11 cellular contexts compared by ENCODE assay signal in the genomic region with DNA sequence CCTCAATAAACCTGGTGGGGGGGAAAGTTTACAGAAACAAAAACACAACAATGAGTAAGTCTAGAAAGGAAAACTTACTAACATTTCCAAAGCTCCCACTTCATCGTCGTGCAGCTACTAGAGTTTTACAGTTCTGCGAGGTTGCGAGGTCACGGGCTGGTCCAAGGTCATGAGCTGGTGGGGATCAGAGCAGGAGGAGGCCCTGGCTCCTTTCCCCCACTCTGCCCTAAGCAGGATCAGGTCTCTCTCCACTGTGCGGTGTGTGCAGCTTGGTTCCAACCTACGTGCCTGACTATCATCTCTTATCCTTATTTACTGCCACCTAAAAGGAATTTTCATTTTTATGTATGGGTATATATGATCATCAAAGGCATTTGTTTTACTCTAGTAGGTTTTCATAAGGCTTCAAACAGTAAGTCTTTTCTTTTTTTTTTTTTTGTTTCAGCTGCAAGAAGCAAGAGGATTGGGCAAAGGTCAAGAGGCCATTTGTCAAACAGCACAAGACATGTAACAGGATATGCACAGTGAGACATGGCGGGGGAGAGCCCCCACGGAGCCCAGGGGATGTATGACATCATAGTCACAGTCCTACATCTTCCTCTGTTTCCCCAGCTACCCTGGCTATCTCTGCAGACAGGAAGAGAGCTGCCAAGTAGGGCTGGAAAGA.
DNase-seq lines count a peak whose midpoint lies in the region; ATAC-seq, FAIRE-seq and TF ChIP-seq lines count a peak whose summit lies in the region.
"Had no signal": no experiment of that assay in that cellular context is flagged by ENCODE, and none has a peak within 500 bp of the region (broad histone marks: within the 10 kb centered on the region; RNA-seq: fewer than 3 reads in every experiment).

No MANE protein-coding gene starts in this region.

- H3K27ac ChIP-seq in HepG2 (ENCODE audit: extremely low read length, insufficient read depth, low read length) (no peak overlapping the region), psoas muscle (no peak overlapping the region)
- H3K27ac ChIP-seq in CD8-positive, alpha-beta T cell (ENCODE audit: low read depth, low read length) = no peak overlapping the region
- H3K27ac ChIP-seq: upper lobe of left lung had no signal

- H3K4me3 ChIP-seq in HepG2 (replicated peaks in 1 of 3; ENCODE audit: insufficient read depth in 1 of 3, low read depth in 2 of 3, low read length in 3 of 3) (no peak overlapping the region), psoas muscle (no peak overlapping the region)
- H3K4me3 ChIP-seq in CD8-positive, alpha-beta T cell (ENCODE audit: low read depth, low read length) = no peak overlapping the region
- H3K4me3 ChIP-seq: upper lobe of left lung had no signal

- no peaks in the 10 kb centered on the region for H3K27me3 Mint-ChIP-seq in CD8-positive, alpha-beta T cell (ENCODE audit: low read depth)

- no peak overlapping the region for H3K27ac Mint-ChIP-seq in CD8-positive, alpha-beta T cell
- H3K27ac Mint-ChIP-seq: activated naive CD4-positive, alpha-beta T cell treated with anti-CD3 and anti-CD28 coated beads, Interleukin-2, amount 10 ng/mL, durations not matched to agents 7 days and 5 days had no signal

- H3K4me1 ChIP-seq in HepG2 (ENCODE audit: insufficient read depth, low read length) = peaks cover 9% of the 10 kb centered on the region
- no peaks in the 10 kb centered on the region for H3K4me1 ChIP-seq in CD8-positive, alpha-beta T cell (ENCODE audit: insufficient read depth, low read length)
- H3K4me1 ChIP-seq in psoas muscle = no peaks in the 10 kb centered on the region
- H3K4me1 ChIP-seq: upper lobe of left lung had no signal

- TF ChIP-seq CTCF in HepG2 (CRISPR knock-in tag; IDR thresholded peaks at IDR 0.05) (no peak), psoas muscle (IDR thresholded peaks at IDR 0.05) (no peak)
- no peak for TF ChIP-seq CTCF in CD8-positive, alpha-beta T cell (IDR thresholded peaks at IDR 0.05)

- no peaks in the 10 kb centered on the region for H3K79me2 ChIP-seq in HepG2 (ENCODE audit: insufficient read depth, low read length)

- H3K9ac ChIP-seq in HepG2 (ENCODE audit: insufficient read depth, low read depth, low read length) = no peak overlapping the region

- H3K27me3 ChIP-seq in HepG2 (ENCODE audit: control insufficient read depth in 1 of 2, insufficient read depth in 2 of 2, low read length in 2 of 2) (0 out of 5 replicates have a peak, but pooled peaks cover 0 to 1% of the 10 kb centered on the region in 2 experiments), psoas muscle (ENCODE audit: insufficient read depth in 3 of 3, low read length in 2 of 3) (no peaks in the 10 kb centered on the region)
- H3K27me3 ChIP-seq in CD8-positive, alpha-beta T cell (ENCODE audit: insufficient read depth, low read length) = no peaks in the 10 kb centered on the region
- H3K27me3 ChIP-seq: upper lobe of left lung had no signal

- POLR2A ChIA-PET in HepG2 (lab: Yijun Ruan, JAX) = no interaction called here
- POLR2A ChIA-PET in CD8-positive, alpha-beta T cell (lab: Charles Lee) = no interaction called here

- WGBS in HepG2 (ENCODE audit: low lambda C conversion rate) = 4% methylated on average over 6 of the region's 9 CpGs
- WGBS in psoas muscle, 3 donors = 64 to 72% (median 72%) methylated on average over 9 of the region's 9 CpGs

- no peak for TF ChIP-seq POLR2A in HepG2 (IDR thresholded peaks at IDR 0.05; ENCODE audit: insufficient read depth in 1 of 2, low read depth in 2 of 2, low read length in 2 of 2)

- TF ChIP-seq RAD21 in HepG2 (CRISPR knock-in tag; IDR thresholded peaks at IDR 0.05) = no peak

- DNase-seq in Daoy (ENCODE audit: low read depth) = peak; percentile 17
- peak; percentile 23 for DNase-seq in RCC 7860 (ENCODE audit: low spot score)
- DNase-seq in HepG2 (ENCODE audit: low spot score) = no peak
- no peak for DNase-seq in CD8-positive, alpha-beta T cell
- no peak for DNase-seq in activated CD4-positive, CD25-positive, alpha-beta regulatory T cell (lab: John Stamatoyannopoulos, UW)
- no peak for DNase-seq in psoas muscle
- DNase-seq: activated naive CD4-positive, alpha-beta T cell treated with anti-CD3 and anti-CD28 coated beads, Interleukin-2, amount 10 ng/mL, durations not matched to agents 7 days and 5 days; retina; upper lobe of left lung had no signal

- CTCF ChIA-PET in HepG2 (lab: Yijun Ruan, JAX; ENCODE audit: low intra/inter-chr PET ratio, low total read pairs) = no interaction called here
- CTCF ChIA-PET in CD8-positive, alpha-beta T cell (lab: Charles Lee) = interaction anchor here (0.7 kb wide), 1 partner anchor 57 kb away, joined by 5 read pairs; no protein-coding TSS in a partner anchor

- no peak overlapping the region for H3K4me3 Mint-ChIP-seq in CD8-positive, alpha-beta T cell
- H3K4me3 Mint-ChIP-seq: activated naive CD4-positive, alpha-beta T cell treated with anti-CD3 and anti-CD28 coated beads, Interleukin-2, amount 10 ng/mL, durations not matched to agents 7 days and 5 days had no signal

- FAIRE-seq in RCC 7860 (lab: Jason Lieb, UNC) = no peak
- no peak for FAIRE-seq in HepG2 (lab: Jason Lieb, UNC)
- FAIRE-seq: D721Med had no signal

- H3K9me3 Mint-ChIP-seq in CD8-positive, alpha-beta T cell = no peaks in the 10 kb centered on the region
- H3K9me3 Mint-ChIP-seq: activated naive CD4-positive, alpha-beta T cell treated with anti-CD3 and anti-CD28 coated beads, Interleukin-2, amount 10 ng/mL, durations not matched to agents 7 days and 5 days had no signal

- H3K4me1 Mint-ChIP-seq in CD8-positive, alpha-beta T cell (ENCODE audit: low read depth) = no peaks in the 10 kb centered on the region

- H3K4me2 ChIP-seq in HepG2 (ENCODE audit: low read depth, low read length) = no peak overlapping the region; the same call in 1 of the 2 replicates

- no peaks in the 10 kb centered on the region for H3K36me3 Mint-ChIP-seq in CD8-positive, alpha-beta T cell
- H3K36me3 Mint-ChIP-seq: activated naive CD4-positive, alpha-beta T cell treated with anti-CD3 and anti-CD28 coated beads, Interleukin-2, amount 10 ng/mL, durations not matched to agents 7 days and 5 days had no signal

- ATAC-seq in GM19023 (IDR thresholded peaks at IDR 0.05; ENCODE audit: unreplicated experiment) (peak; percentile 74), HepG2 (peak; percentile 56; the same call in 2 of the 3 replicates), psoas muscle (no peak)
- ATAC-seq in CD8-positive, alpha-beta T cell = no peak

- no peaks in the 10 kb centered on the region for H3K36me3 ChIP-seq in HepG2 (replicated peaks in 1 of 2; ENCODE audit: control insufficient read depth in 1 of 2, insufficient read depth in 2 of 2, low read length in 2 of 2)
- H3K36me3 ChIP-seq in CD8-positive, alpha-beta T cell (ENCODE audit: insufficient read depth, low read length) = no peaks in the 10 kb centered on the region
- no peaks in the 10 kb centered on the region for H3K36me3 ChIP-seq in psoas muscle (ENCODE audit: insufficient read depth in 1 of 2, low read depth in 1 of 2)
- H3K36me3 ChIP-seq: upper lobe of left lung had no signal

- H4K20me1 ChIP-seq in HepG2 (ENCODE audit: insufficient read depth, low read length) = no peaks in the 10 kb centered on the region

- no TSS peak for BruUV-seq in HepG2 (replicated peaks; lab: Mats Ljungman, UMichigan)

- no peak overlapping the region for H2AFZ ChIP-seq in HepG2 (ENCODE audit: low read length)

- in situ Hi-C loops in HepG2 (cut with HindIII; ENCODE audit: extremely low pct_ligation_motif_present, low pct_unique_long_range_greater_than_20kb) = no loop called here

- no peaks in the 10 kb centered on the region for H3K9me3 ChIP-seq in HepG2 (ENCODE audit: low read length)
- H3K9me3 ChIP-seq in CD8-positive, alpha-beta T cell (ENCODE audit: low read length) = no peaks in the 10 kb centered on the region
- H3K9me3 ChIP-seq in psoas muscle = no peaks in the 10 kb centered on the region
- H3K9me3 ChIP-seq: upper lobe of left lung had no signal

- intact Hi-C loops in HepG2 (cut with micrococcal nuclease; ENCODE audit: unreplicated experiment) (no loop called here), psoas muscle (cut with DNase I) (no loop called here)
- intact Hi-C loops in CD8-positive, alpha-beta T cell (cut with DNase I, micrococcal nuclease) = no loop called here

- TF ChIP-seq EP300 in HepG2 (IDR thresholded peaks at IDR 0.05; ENCODE audit: low read depth in 2 of 2, low read length in 2 of 2) (no peak), HepG2 (CRISPR knock-in tag; IDR thresholded peaks at IDR 0.05; ENCODE audit: borderline replicate concordance) (no peak)

TF ChIP-seq in HepG2, 621 proteins besides CTCF, POLR2A, EP300 and RAD21:
- 0 out of 2 replicates have a peak, but pooled peaks have one; percentile 13 for TF ChIP-seq ATF7 (IDR thresholded peaks at IDR 0.05)
- TF ChIP-seq ATF7 (CRISPR knock-in tag; IDR thresholded peaks at IDR 0.05) = no peak
- TF ChIP-seq, protein P1, sequence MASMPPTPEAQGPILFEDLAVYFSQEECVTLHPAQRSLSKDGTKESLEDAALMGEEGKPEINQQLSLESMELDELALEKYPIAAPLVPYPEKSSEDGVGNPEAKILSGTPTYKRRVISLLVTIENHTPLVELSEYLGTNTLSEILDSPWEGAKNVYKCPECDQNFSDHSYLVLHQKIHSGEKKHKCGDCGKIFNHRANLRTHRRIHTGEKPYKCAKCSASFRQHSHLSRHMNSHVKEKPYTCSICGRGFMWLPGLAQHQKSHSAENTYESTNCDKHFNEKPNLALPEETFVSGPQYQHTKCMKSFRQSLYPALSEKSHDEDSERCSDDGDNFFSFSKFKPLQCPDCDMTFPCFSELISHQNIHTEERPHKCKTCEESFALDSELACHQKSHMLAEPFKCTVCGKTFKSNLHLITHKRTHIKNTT (CRISPR knock-in tag; IDR thresholded peaks at IDR 0.05) = no peak

Comparison
In these comparisons a context has a peak if more than half of its experiments do, and no peak if none do; other contexts are left out.
1. DNase-seq: peak in Daoy (single experiment) and RCC 7860 (single experiment); none in HepG2 (single experiment), CD8-positive, alpha-beta T cell (0 of 7), activated CD4-positive, CD25-positive, alpha-beta regulatory T cell (0 of 4) and psoas muscle (0 of 2).
2. ATAC-seq: peak in GM19023 (single experiment) and HepG2 (single experiment); none in CD8-positive, alpha-beta T cell (single experiment) and psoas muscle (0 of 4).